Comparison of ENCODE assay signal across 19 cellular contexts in the genomic region with DNA sequence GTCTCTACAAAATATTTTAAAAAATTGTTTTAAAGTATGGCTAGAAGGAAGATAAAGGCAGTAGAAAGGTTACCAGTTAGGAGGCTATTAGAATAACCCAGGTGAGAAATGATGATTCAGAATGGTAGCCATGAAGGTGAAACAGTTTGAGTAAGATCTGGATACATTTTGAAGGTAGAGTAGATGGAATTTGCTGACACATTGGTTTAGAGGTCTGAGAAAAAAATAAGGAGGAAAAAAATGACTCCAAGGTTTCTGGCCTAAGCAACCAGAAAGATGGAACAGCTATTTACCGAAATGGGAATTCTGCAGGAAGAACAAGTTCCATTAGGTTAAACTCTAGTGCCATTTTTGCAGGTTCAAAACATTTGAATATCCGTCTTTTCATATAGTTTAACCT.
DNase-seq lines count a peak whose midpoint lies in the region; ATAC-seq, FAIRE-seq and TF ChIP-seq lines count a peak whose summit lies in the region.
"Had no signal": no experiment of that assay in that cellular context is flagged by ENCODE, and none has a peak within 500 bp of the region (broad histone marks: within the 10 kb centered on the region; RNA-seq: fewer than 3 reads in every experiment).

No MANE protein-coding gene starts in this region.

- no peak overlapping the region for H3K9ac ChIP-seq in GM23248
- H3K9ac ChIP-seq: BLaER1 treated with 17β-estradiol and CSF1 and Interleukin-3, amounts not matched to agents 10 nM and 100 nM had no signal

- H3K27me3 ChIP-seq in GM23248 (replicated peaks; ENCODE audit: insufficient read depth): no peaks in the 10 kb centered on the region; the same call in 1 of the 2 replicates
- H3K27me3 ChIP-seq: BLaER1 treated with 17β-estradiol and CSF1 and Interleukin-3, amounts not matched to agents 10 nM and 100 nM had no signal

- no peak for TF ChIP-seq RAD21 in A549 (conservative IDR thresholded peaks at IDR 0.05 in 1 of 2, IDR thresholded peaks at IDR 0.05 in 1 of 2)

- H3K27ac ChIP-seq in A549 (no peak overlapping the region), GM23248 (no peak overlapping the region)
- H3K27ac ChIP-seq: BLaER1 treated with 17β-estradiol and CSF1 and Interleukin-3, amounts not matched to agents 10 nM and 100 nM; HL-60 had no signal

- no peak for TF ChIP-seq CTCF in A549 (IDR thresholded peaks at IDR 0.05)
- no peak for TF ChIP-seq CTCF in nephron progenitor cell (IDR thresholded peaks at IDR 0.05)

- peaks cover 27% of the 10 kb centered on the region for H3K9me3 Mint-ChIP-seq in activated CD4-positive, alpha-beta T cell treated with anti-CD3 and anti-CD28 coated beads, Interleukin-2, amount 10 ng/mL, durations not matched to agents 24 days and 14 days
- H3K9me3 Mint-ChIP-seq in activated CD4-positive, alpha-beta T cell treated with anti-CD3 and anti-CD28 coated beads, Interleukin-2, amount 10 ng/mL, durations not matched to agents 7 days and 5 days: peaks cover 41% of the 10 kb centered on the region
- peaks cover 35% of the 10 kb centered on the region for H3K9me3 Mint-ChIP-seq in T-helper 2 cell treated with Interferon-gamma antibody and Interleukin-4, amounts not matched to agents 5 μg/mL and 100 μg/mL, for 36 hours
- H3K9me3 Mint-ChIP-seq in central memory CD8-positive, alpha-beta T cell: no peaks in the 10 kb centered on the region
- H3K9me3 Mint-ChIP-seq in nephron progenitor cell: peaks cover 8% of the 10 kb centered on the region

- peak overlapping the region; percentile 40 for H3K4me3 Mint-ChIP-seq in activated CD4-positive, alpha-beta T cell treated with anti-CD3 and anti-CD28 coated beads, Interleukin-2, amount 10 ng/mL, durations not matched to agents 24 days and 14 days
- no peak overlapping the region for H3K4me3 Mint-ChIP-seq in activated CD4-positive, alpha-beta T cell treated with anti-CD3 and anti-CD28 coated beads, Interleukin-2, amount 10 ng/mL, durations not matched to agents 7 days and 5 days
- peak overlapping the region; percentile 28 for H3K4me3 Mint-ChIP-seq in T-helper 2 cell treated with Interferon-gamma antibody and Interleukin-4, amounts not matched to agents 5 μg/mL and 100 μg/mL, for 36 hours
- H3K4me3 Mint-ChIP-seq in central memory CD8-positive, alpha-beta T cell: no peak overlapping the region
- H3K4me3 Mint-ChIP-seq in nephron progenitor cell: no peak overlapping the region

- H3K79me2 ChIP-seq in GM23248 (ENCODE audit: insufficient read depth): no peaks in the 10 kb centered on the region

- H3K27ac Mint-ChIP-seq in activated CD4-positive, alpha-beta T cell treated with anti-CD3 and anti-CD28 coated beads, Interleukin-2, amount 10 ng/mL, durations not matched to agents 24 days and 14 days: peak overlapping the region; percentile 94
- no peak overlapping the region for H3K27ac Mint-ChIP-seq in activated CD4-positive, alpha-beta T cell treated with anti-CD3 and anti-CD28 coated beads, Interleukin-2, amount 10 ng/mL, durations not matched to agents 7 days and 5 days
- H3K27ac Mint-ChIP-seq in T-helper 2 cell treated with Interferon-gamma antibody and Interleukin-4, amounts not matched to agents 5 μg/mL and 100 μg/mL, for 36 hours: peak overlapping the region; percentile 91
- peak overlapping the region; percentile 90 for H3K27ac Mint-ChIP-seq in central memory CD8-positive, alpha-beta T cell (ENCODE audit: low read depth)
- no peak overlapping the region for H3K27ac Mint-ChIP-seq in nephron progenitor cell

- 57% methylated on average over 2 of the region's 2 CpGs for WGBS in A549 (ENCODE audit: missing lambda C conversion rate)
- 68 to 72% methylated on average over 2 of the region's 2 CpGs for WGBS in GM23248 (ENCODE audit: low coverage in 1 of 2, low lambda C conversion rate in 2 of 2, missing lambda C conversion rate in 2 of 2), 2 experiments

- H3K4me1 ChIP-seq in A549 (no peaks in the 10 kb centered on the region), GM23248 (ENCODE audit: insufficient read depth) (no peaks in the 10 kb centered on the region)

- intact Hi-C loops in activated CD4-positive, alpha-beta T cell treated with anti-CD3 and anti-CD28 coated beads, Interleukin-2, amount 10 ng/mL, durations not matched to agents 24 days and 14 days (cut with micrococcal nuclease): loop anchor here (2.0 kb wide), 3 partner anchors 21 to 67 kb away; no protein-coding TSS in a partner anchor

- no peak overlapping the region for H3K4me3 ChIP-seq in A549
- no peak overlapping the region for H3K4me3 ChIP-seq in GM23248
- H3K4me3 ChIP-seq: BLaER1 treated with 17β-estradiol and CSF1 and Interleukin-3, amounts not matched to agents 10 nM and 100 nM had no signal

- ATAC-seq in A549: no peak
- ATAC-seq in central memory CD8-positive, alpha-beta T cell (replicated peaks; ENCODE audit: extremely low read depth, poor library complexity, severe bottlenecking): no peak

- no peaks in the 10 kb centered on the region for H3K9me2 ChIP-seq in GM23248 (ENCODE audit: insufficient read depth)

- peaks cover 55% of the 10 kb centered on the region for H3K36me3 Mint-ChIP-seq in activated CD4-positive, alpha-beta T cell treated with anti-CD3 and anti-CD28 coated beads, Interleukin-2, amount 10 ng/mL, durations not matched to agents 24 days and 14 days (ENCODE audit: low read depth)
- H3K36me3 Mint-ChIP-seq in activated CD4-positive, alpha-beta T cell treated with anti-CD3 and anti-CD28 coated beads, Interleukin-2, amount 10 ng/mL, durations not matched to agents 7 days and 5 days (ENCODE audit: low read depth): peaks cover 59% of the 10 kb centered on the region
- H3K36me3 Mint-ChIP-seq in T-helper 2 cell treated with Interferon-gamma antibody and Interleukin-4, amounts not matched to agents 5 μg/mL and 100 μg/mL, for 36 hours (ENCODE audit: low read depth): peaks cover 56% of the 10 kb centered on the region
- H3K36me3 Mint-ChIP-seq in central memory CD8-positive, alpha-beta T cell (ENCODE audit: insufficient read depth): peaks cover 3% of the 10 kb centered on the region
- H3K36me3 Mint-ChIP-seq in nephron progenitor cell (ENCODE audit: low read depth): no peaks in the 10 kb centered on the region

- POLR2A ChIA-PET in activated CD4-positive, alpha-beta T cell treated with anti-CD3 and anti-CD28 coated beads, Interleukin-2, amount 10 ng/mL, durations not matched to agents 7 days and 5 days (lab: Charles Lee): no interaction called here
- POLR2A ChIA-PET in A549 (lab: Yijun Ruan, JAX): no interaction called here

- no peaks in the 10 kb centered on the region for H4K20me1 ChIP-seq in GM23248 (ENCODE audit: insufficient read depth)
- H4K20me1 ChIP-seq: BLaER1 treated with 17β-estradiol and CSF1 and Interleukin-3, amounts not matched to agents 10 nM and 100 nM had no signal

- H3K4me1 Mint-ChIP-seq in activated CD4-positive, alpha-beta T cell treated with anti-CD3 and anti-CD28 coated beads, Interleukin-2, amount 10 ng/mL, durations not matched to agents 24 days and 14 days: peaks cover 89% of the 10 kb centered on the region
- H3K4me1 Mint-ChIP-seq in activated CD4-positive, alpha-beta T cell treated with anti-CD3 and anti-CD28 coated beads, Interleukin-2, amount 10 ng/mL, durations not matched to agents 7 days and 5 days: peaks cover 90% of the 10 kb centered on the region
- peaks cover 84% of the 10 kb centered on the region for H3K4me1 Mint-ChIP-seq in T-helper 2 cell treated with Interferon-gamma antibody and Interleukin-4, amounts not matched to agents 5 μg/mL and 100 μg/mL, for 36 hours (ENCODE audit: low read depth)
- peaks cover 77% of the 10 kb centered on the region for H3K4me1 Mint-ChIP-seq in central memory CD8-positive, alpha-beta T cell
- H3K4me1 Mint-ChIP-seq in nephron progenitor cell: no peaks in the 10 kb centered on the region

- peak; percentile 55 for DNase-seq in activated CD4-positive, alpha-beta T cell treated with anti-CD3 and anti-CD28 coated beads, Interleukin-2, amount 10 ng/mL, durations not matched to agents 24 days and 14 days
- DNase-seq in activated CD4-positive, alpha-beta T cell treated with anti-CD3 and anti-CD28 coated beads, Interleukin-2, amount 10 ng/mL, durations not matched to agents 7 days and 5 days: no peak
- DNase-seq in A549 (ENCODE audit: low read depth in 1 of 2, low spot score in 1 of 2) (no peak), NCI-H2227 (lab: John Stamatoyannopoulos, UW; ENCODE audit: unreplicated experiment) (no peak), GM23248 (no peak), nephron progenitor cell (no peak)
- DNase-seq in T-helper 2 cell treated with Interferon-gamma antibody and Interleukin-4, amounts not matched to agents 5 μg/mL and 100 μg/mL, for 36 hours (ENCODE audit: low spot score): no peak
- no peak for DNase-seq in central memory CD8-positive, alpha-beta T cell (ENCODE audit: low spot score in 2 of 2)
- DNase-seq: DMS 273 treated with DMSO at 0.1 percent for 48 hours; GDM1; HCEC 1CT; NCI-H187 treated with DMSO at 0.1 percent for 48 hours; NCI-H446 treated with DMSO at 0.1 percent for 48 hours; NK-92 treated with Interleukin-12 subunit alpha and Interleukin-12 subunit beta, amount 100 ng/mL, for 24 hours had no signal

- no peak for FAIRE-seq in A549 (lab: Jason Lieb, UNC)
- FAIRE-seq: GM12891, GM18507, HTR-8/SVneo had no signal

- H3K4me2 ChIP-seq in A549 (no peak overlapping the region), GM23248 (ENCODE audit: unreplicated experiment) (no peak overlapping the region)
- H3K4me2 ChIP-seq: BLaER1 treated with 17β-estradiol and CSF1 and Interleukin-3, amounts not matched to agents 10 nM and 100 nM had no signal

- H3K9me3 ChIP-seq in A549: no peaks in the 10 kb centered on the region
- H3K9me3 ChIP-seq in GM23248 (ENCODE audit: low read depth): no peaks in the 10 kb centered on the region

- no peaks in the 10 kb centered on the region for H3K36me3 ChIP-seq in GM23248 (ENCODE audit: low read depth)
- H3K36me3 ChIP-seq: BLaER1 treated with 17β-estradiol and CSF1 and Interleukin-3, amounts not matched to agents 10 nM and 100 nM had no signal

- CTCF ChIA-PET in activated CD4-positive, alpha-beta T cell treated with anti-CD3 and anti-CD28 coated beads, Interleukin-2, amount 10 ng/mL, durations not matched to agents 7 days and 5 days (lab: Charles Lee): interaction anchor here (0.6 to 1.2 kb wide), 3 partner anchors 17 to 374 kb away, joined by 3 to 4 read pairs (median 3); no protein-coding TSS in a partner anchor
- CTCF ChIA-PET in A549 (lab: Yijun Ruan, JAX): interaction anchor here (0.7 kb wide), 1 partner anchor 48 kb away, joined by 3 read pairs; no protein-coding TSS in a partner anchor

- no peak for TF ChIP-seq POLR2A in A549 (IDR thresholded peaks at IDR 0.05; ENCODE audit: low read length)

- H3K27me3 Mint-ChIP-seq in activated CD4-positive, alpha-beta T cell treated with anti-CD3 and anti-CD28 coated beads, Interleukin-2, amount 10 ng/mL, durations not matched to agents 24 days and 14 days: no peaks in the 10 kb centered on the region
- H3K27me3 Mint-ChIP-seq in activated CD4-positive, alpha-beta T cell treated with anti-CD3 and anti-CD28 coated beads, Interleukin-2, amount 10 ng/mL, durations not matched to agents 7 days and 5 days: no peaks in the 10 kb centered on the region
- H3K27me3 Mint-ChIP-seq in T-helper 2 cell treated with Interferon-gamma antibody and Interleukin-4, amounts not matched to agents 5 μg/mL and 100 μg/mL, for 36 hours (ENCODE audit: low read depth): no peaks in the 10 kb centered on the region
- H3K27me3 Mint-ChIP-seq in central memory CD8-positive, alpha-beta T cell: no peaks in the 10 kb centered on the region
- H3K27me3 Mint-ChIP-seq in nephron progenitor cell (ENCODE audit: low read depth, poor library complexity): peaks cover 18% of the 10 kb centered on the region

- in situ Hi-C loops in GM23248 (cut with MboI): no loop called here

- H3F3A ChIP-seq in GM23248 (ENCODE audit: insufficient read depth): no peaks in the 10 kb centered on the region

- H2AFZ ChIP-seq in GM23248: no peak overlapping the region

- no peak for TF ChIP-seq EP300 in A549 (IDR thresholded peaks at IDR 0.05)

Comparison
In these comparisons a context has a peak if more than half of its experiments do, and no peak if none do; other contexts are left out.
1. H3K27ac Mint-ChIP-seq: peak in activated CD4-positive, alpha-beta T cell treated with anti-CD3 and anti-CD28 coated beads, Interleukin-2, amount 10 ng/mL, durations not matched to agents 24 days and 14 days (single experiment), T-helper 2 cell treated with Interferon-gamma antibody and Interleukin-4, amounts not matched to agents 5 μg/mL and 100 μg/mL, for 36 hours (single experiment) and central memory CD8-positive, alpha-beta T cell (single experiment); none in activated CD4-positive, alpha-beta T cell treated with anti-CD3 and anti-CD28 coated beads, Interleukin-2, amount 10 ng/mL, durations not matched to agents 7 days and 5 days (single experiment) and nephron progenitor cell (single experiment).
2. H3K4me3 Mint-ChIP-seq: peak in activated CD4-positive, alpha-beta T cell treated with anti-CD3 and anti-CD28 coated beads, Interleukin-2, amount 10 ng/mL, durations not matched to agents 24 days and 14 days (single experiment) and T-helper 2 cell treated with Interferon-gamma antibody and Interleukin-4, amounts not matched to agents 5 μg/mL and 100 μg/mL, for 36 hours (single experiment); none in activated CD4-positive, alpha-beta T cell treated with anti-CD3 and anti-CD28 coated beads, Interleukin-2, amount 10 ng/mL, durations not matched to agents 7 days and 5 days (single experiment), central memory CD8-positive, alpha-beta T cell (single experiment) and nephron progenitor cell (single experiment).